In the genomic region with DNA sequence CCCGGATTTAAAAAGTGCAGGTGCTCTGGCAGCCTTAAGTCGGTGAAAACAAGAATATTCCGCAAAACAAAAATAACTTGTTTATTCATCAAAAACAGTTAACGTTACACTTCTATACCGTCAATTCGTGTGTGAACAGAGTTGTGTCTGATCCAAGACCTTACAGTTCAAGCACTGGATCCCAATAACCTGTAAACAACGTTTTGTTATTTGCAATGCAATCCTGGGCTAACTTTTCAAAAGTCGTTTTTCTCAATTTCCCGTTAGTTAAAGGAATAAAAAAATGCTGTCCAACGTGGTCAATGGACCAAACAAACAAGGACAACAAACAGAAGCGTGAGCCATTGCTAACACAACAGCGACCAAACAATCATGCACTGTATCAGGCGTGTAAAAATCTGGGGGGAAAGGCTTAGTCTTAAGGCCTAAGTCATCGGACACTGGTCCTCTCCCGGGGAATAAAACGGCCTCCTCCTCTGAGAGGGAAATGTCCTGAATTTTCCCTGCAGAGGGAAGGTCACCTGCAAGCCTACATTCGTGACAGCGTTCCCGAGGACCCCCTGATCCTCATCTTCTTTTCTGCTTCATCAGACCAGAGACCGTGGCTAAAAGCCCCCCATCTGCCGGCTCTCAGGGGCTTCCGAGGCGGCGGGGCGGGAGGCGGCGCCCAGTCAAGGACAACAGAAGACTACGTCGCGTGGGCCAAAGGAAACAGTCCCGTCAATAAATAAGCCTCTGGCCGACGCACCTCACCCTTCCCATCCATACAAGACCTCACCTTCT, we compare ENCODE assay signal across 8 cellular contexts. TPM values are rescaled to one million over a fixed set of nuclear protein-coding genes. Genes with fewer than 3 reads are reported as not detected.
DNase-seq lines count a peak whose midpoint lies in the region; ATAC-seq and TF ChIP-seq lines count a peak whose summit lies in the region.

No MANE protein-coding gene starts in this region.

- H3K27ac ChIP-seq in substantia nigra (ENCODE audit: low read depth, low read length, poor library complexity, severe bottlenecking) = peak overlapping the region; percentile 94

- TF ChIP-seq CTCF in GM12864 (IDR thresholded peaks at IDR 0.05; ENCODE audit: low read depth, low read length, missing control alignments) (no peak), GM10248 (IDR thresholded peaks at IDR 0.05; ENCODE audit: control extremely low read depth, extremely low read depth, low read depth, missing control alignments) (no peak), GM20000 (IDR thresholded peaks at IDR 0.05; ENCODE audit: extremely low read depth, missing control alignments) (no peak)

- ATAC-seq in GM21786 (IDR thresholded peaks at IDR 0.05; ENCODE audit: unreplicated experiment) (peak; percentile 10), left lobe of liver (peak; percentile 30)

- peak overlapping the region; percentile 100 for H3K4me3 ChIP-seq in GM12864 (ENCODE audit: low read depth, low read length)

- in situ Hi-C loops in T47D (cut with HindIII; ENCODE audit: low pct_unique_long_range_greater_than_20kb, low sequenced_read_pairs) = no loop called here

- POLR2A ChIA-PET in GM10248 (lab: Yijun Ruan, JAX) = interaction anchor here (1.4 kb wide), 1 partner anchor 10 kb away, joined by 4 read pairs; no protein-coding TSS in a partner anchor

- DNase-seq in GM12864 (ENCODE audit: low read depth) (no peak), LHCN-M2 (ENCODE audit: low read depth) (peak; percentile 40), T47D (ENCODE audit: low read depth in 1 of 2, low spot score in 1 of 2) (peak; percentile 4 to 15), left lobe of liver (ENCODE audit: low spot score) (no peak), substantia nigra (lab: John Stamatoyannopoulos, UW) (peak in 1 of 49 donors; percentile 49), GM10248 (ENCODE audit: extremely low spot score) (no peak), GM20000 (ENCODE audit: low spot score) (no peak)

- CTCF ChIA-PET in GM10248 (lab: Yijun Ruan, JAX) = interaction anchor here (1.4 kb wide), 1 partner anchor 13 kb away, joined by 3 read pairs; no protein-coding TSS in a partner anchor

RNA-seq across cellular contexts. Expression of a gene that starts 0.5 kb away (rescaled TPM):
- total RNA-seq in LHCN-M2 (2014; rRNA removed) (120 and 134 TPM in 2 replicates), left lobe of liver (108 TPM)
- 43.7 TPM for polyA plus RNA-seq in LHCN-M2 (2012)

RNA-seq across cellular contexts. Expression of a gene that starts 0.9 kb away (rescaled TPM):
- 480 and 488 TPM in 2 replicates for total RNA-seq in LHCN-M2 (2014; rRNA removed)
- polyA plus RNA-seq in LHCN-M2 (2012) = 800 TPM
- total RNA-seq in left lobe of liver = 194 TPM

Comparison
In these comparisons a context has a peak if more than half of its experiments do, and no peak if none do; other contexts are left out.
1. DNase-seq: peak in LHCN-M2 (single experiment) and T47D (2 of 2); none in GM12864 (single experiment), left lobe of liver (single experiment), GM10248 (single experiment) and GM20000 (single experiment).